ENCODE assay signal across 13 cellular contexts in the genomic region with DNA sequence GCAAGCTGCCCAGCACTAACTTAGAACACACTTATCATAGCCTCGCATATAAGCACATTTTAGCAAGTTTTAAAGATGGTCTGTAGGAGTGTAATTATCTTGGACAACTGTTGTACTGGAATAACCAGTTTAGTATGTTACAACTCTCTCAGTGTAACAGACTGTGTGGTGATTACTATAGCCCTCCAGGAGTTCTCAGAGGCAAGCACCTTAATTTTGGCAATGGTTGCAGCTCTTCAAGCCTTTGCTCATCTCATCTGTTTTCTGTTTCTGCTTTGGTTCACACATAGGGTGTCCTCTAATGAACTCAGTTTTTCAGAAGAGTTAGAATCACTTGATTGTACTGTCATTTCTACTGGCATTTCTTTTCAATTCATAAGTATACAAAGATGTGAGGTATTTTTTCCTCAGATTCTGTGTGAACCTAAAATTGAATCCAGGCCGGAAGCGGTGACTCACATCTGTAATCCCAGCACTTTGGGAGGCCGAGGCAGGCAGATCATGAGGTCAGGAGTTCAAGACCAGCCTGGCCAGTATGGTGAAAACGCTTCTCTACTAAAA.
A peak's percentile ranks its signal among the peaks of the same experiment; 100 is the strongest.
DNase-seq lines count a peak whose midpoint lies in the region; ATAC-seq, FAIRE-seq and TF ChIP-seq lines count a peak whose summit lies in the region.
"Had no signal": no experiment of that assay in that cellular context is flagged by ENCODE, and none has a peak within 500 bp of the region (broad histone marks: within the 10 kb centered on the region; RNA-seq: fewer than 3 reads in every experiment).

No MANE protein-coding gene starts in this region.

- intact Hi-C loops in Right ventricle myocardium inferior (cut with DNase I): no loop called here
- intact Hi-C loops in cardiac septum (cut with DNase I): no loop called here

- no peak overlapping the region for H3K4me3 ChIP-seq in astrocyte (ENCODE audit: insufficient read depth, low read depth, low read length)
- H3K4me3 ChIP-seq: vagina had no signal

- H3K4me3 Mint-ChIP-seq in astrocyte (ENCODE audit: unreplicated experiment) (no peak overlapping the region), nephron progenitor cell (no peak overlapping the region)
- H3K4me3 Mint-ChIP-seq: activated B cell treated with CpG ODN at 0.5 μM for 24 hours had no signal

- peaks cover 7% of the 10 kb centered on the region for H4K20me1 ChIP-seq in astrocyte (ENCODE audit: insufficient read depth, low read length)

- no peak overlapping the region for H3K9ac ChIP-seq in astrocyte (ENCODE audit: low read length)

- no peak for FAIRE-seq in astrocyte (lab: Jason Lieb, UNC)

- TF ChIP-seq CTCF in astrocyte (IDR thresholded peaks at IDR 0.05; ENCODE audit: insufficient read depth, low read depth, low read length) (no peak), nephron progenitor cell (IDR thresholded peaks at IDR 0.05) (no peak)

- peaks cover 10% of the 10 kb centered on the region for H3K4me1 ChIP-seq in astrocyte (ENCODE audit: insufficient read depth, low read length)

- peak overlapping the region; percentile 34 for H3K4me2 ChIP-seq in astrocyte (ENCODE audit: low read length)

- peaks cover 15% of the 10 kb centered on the region for H3K4me1 Mint-ChIP-seq in astrocyte (ENCODE audit: low read depth, unreplicated experiment)
- H3K4me1 Mint-ChIP-seq in nephron progenitor cell: peaks cover 16% of the 10 kb centered on the region
- H3K4me1 Mint-ChIP-seq: activated B cell treated with CpG ODN at 0.5 μM for 24 hours had no signal

- H3K27ac Mint-ChIP-seq in astrocyte (ENCODE audit: unreplicated experiment) (no peak overlapping the region), nephron progenitor cell (no peak overlapping the region)
- H3K27ac Mint-ChIP-seq: activated B cell treated with CpG ODN at 0.5 μM for 24 hours had no signal

- H3K36me3 ChIP-seq in astrocyte (ENCODE audit: insufficient read depth, low read length): no peaks in the 10 kb centered on the region
- H3K36me3 ChIP-seq: vagina had no signal

- H2AFZ ChIP-seq in astrocyte (ENCODE audit: low read depth, low read length): no peak overlapping the region

- H3K36me3 Mint-ChIP-seq in astrocyte (ENCODE audit: low read depth, unreplicated experiment) (no peaks in the 10 kb centered on the region), nephron progenitor cell (ENCODE audit: low read depth) (peaks cover 5% of the 10 kb centered on the region)

- peak; percentile 51 for ATAC-seq in Right ventricle myocardium inferior
- no peak for ATAC-seq in GM18858 (IDR thresholded peaks at IDR 0.05; ENCODE audit: unreplicated experiment)

- H3K27me3 ChIP-seq in astrocyte (ENCODE audit: insufficient read depth, low read length): no peaks in the 10 kb centered on the region
- H3K27me3 ChIP-seq: vagina had no signal

- DNase-seq in Right ventricle myocardium inferior (ENCODE audit: missing footprints): no peak
- no peak for DNase-seq in cardiac septum (ENCODE audit: low spot score)
- peak; percentile 74 for DNase-seq in astrocyte (ENCODE audit: low read depth)
- DNase-seq in iPS-NIHi11 (ENCODE audit: low spot score): peak; percentile 19
- no peak for DNase-seq in activated CD4-positive, alpha-beta T cell treated with anti-CD3 and anti-CD28 coated beads for 48 hours
- DNase-seq in nephron progenitor cell: no peak
- DNase-seq in D341Med (ENCODE audit: low spot score): no peak
- DNase-seq: activated B cell treated with CpG ODN at 0.5 μM for 24 hours; amniotic stem cell; NCI-H1436 treated with DMSO at 0.1 percent for 48 hours; stimulated activated CD4-positive, alpha-beta T cell treated with anti-CD3 and anti-CD28 coated beads, Interleukin-15, amount 100 ng/mL, for 24 hours had no signal

- H3K27ac ChIP-seq in astrocyte (ENCODE audit: low read depth, low read length): peak overlapping the region; percentile 61
- H3K27ac ChIP-seq: vagina had no signal

- no peaks in the 10 kb centered on the region for H3K27me3 Mint-ChIP-seq in astrocyte (ENCODE audit: low read depth, unreplicated experiment)
- no peaks in the 10 kb centered on the region for H3K27me3 Mint-ChIP-seq in nephron progenitor cell (ENCODE audit: low read depth, poor library complexity)
- H3K27me3 Mint-ChIP-seq: activated B cell treated with CpG ODN at 0.5 μM for 24 hours had no signal

- H3K79me2 ChIP-seq in astrocyte (ENCODE audit: insufficient read depth, low read length): peaks cover 54% of the 10 kb centered on the region

- H3K9me3 ChIP-seq in astrocyte (ENCODE audit: insufficient read depth, low read depth, low read length): no peaks in the 10 kb centered on the region
- H3K9me3 ChIP-seq: vagina had no signal

- no peaks in the 10 kb centered on the region for H3K9me3 Mint-ChIP-seq in astrocyte (ENCODE audit: unreplicated experiment)
- H3K9me3 Mint-ChIP-seq in nephron progenitor cell: no peaks in the 10 kb centered on the region
- H3K9me3 Mint-ChIP-seq: activated B cell treated with CpG ODN at 0.5 μM for 24 hours had no signal

Comparison
In these comparisons a context has a peak if more than half of its experiments do, and no peak if none do; other contexts are left out.
1. DNase-seq: peak in astrocyte (single experiment) and iPS-NIHi11 (single experiment); none in Right ventricle myocardium inferior (single experiment), cardiac septum (single experiment), activated CD4-positive, alpha-beta T cell treated with anti-CD3 and anti-CD28 coated beads for 48 hours (single experiment), nephron progenitor cell (single experiment) and D341Med (single experiment).